Comparison of ENCODE assay signal across 8 cellular contexts in the genomic region with DNA sequence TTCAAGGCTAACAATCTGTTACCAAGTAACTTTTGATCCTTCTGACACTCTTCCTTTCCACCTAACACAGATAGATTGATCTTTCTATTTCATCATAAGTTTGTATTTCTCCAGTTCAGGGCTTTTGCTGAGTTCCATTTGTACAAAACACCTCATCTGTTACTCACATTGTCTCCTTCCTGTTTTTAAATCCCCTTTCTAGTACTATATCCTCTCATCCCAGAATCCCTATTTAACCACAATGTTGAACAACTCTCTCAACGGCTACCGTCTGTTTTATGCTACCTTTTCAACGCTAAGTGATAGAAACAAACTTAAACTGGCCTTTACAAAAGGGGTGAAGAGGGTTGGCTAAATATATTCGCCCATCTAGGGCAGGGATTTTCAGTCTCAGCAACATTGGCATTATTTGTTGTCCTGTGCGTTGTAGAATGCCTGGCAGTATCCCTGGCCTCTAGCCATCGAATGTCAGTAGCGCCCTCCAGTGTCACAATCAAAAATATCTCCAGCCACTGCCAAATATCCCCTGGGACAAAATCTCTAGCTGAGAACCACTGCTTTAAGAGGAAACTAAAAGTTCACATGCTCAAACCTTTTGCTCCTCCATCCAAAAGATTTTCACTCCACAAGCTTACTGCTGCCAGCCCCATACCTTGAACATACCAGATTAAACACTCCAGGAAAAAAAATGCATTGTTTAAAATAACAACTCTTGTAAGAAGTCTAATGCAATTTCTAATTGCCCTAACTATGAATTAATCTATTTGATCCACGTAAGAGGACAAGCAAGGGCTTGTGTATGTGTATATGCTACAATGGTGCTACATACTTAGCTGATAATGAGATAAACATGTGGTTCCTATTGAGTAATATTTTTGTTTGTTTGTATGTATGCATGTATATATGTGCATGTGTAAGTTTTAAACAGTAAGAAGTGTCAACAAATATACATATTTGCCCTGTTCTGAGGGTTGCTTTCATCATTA.
A peak's percentile ranks its signal among the peaks of the same experiment; 100 is the strongest.
DNase-seq lines count a peak whose midpoint lies in the region; ATAC-seq and TF ChIP-seq lines count a peak whose summit lies in the region.

No MANE protein-coding gene starts in this region.

- H3K4me1 ChIP-seq in DOHH2 (ENCODE audit: control insufficient read depth, low read length), result no peaks in the 10 kb centered on the region

- H3K27ac ChIP-seq in DOHH2 (ENCODE audit: low read depth, low read length), result no peak overlapping the region
- no peak overlapping the region for H3K27ac ChIP-seq in dorsolateral prefrontal cortex

- no peaks in the 10 kb centered on the region for H3K36me3 Mint-ChIP-seq in nephron (ENCODE audit: low read depth)

- TF ChIP-seq CTCF in DOHH2 (IDR thresholded peaks at IDR 0.05; ENCODE audit: low read depth, low read length, poor library complexity, severe bottlenecking), result peak; percentile 61
- peak in 55 of 56 donors; percentile 22 to 74 (median 56) for TF ChIP-seq CTCF in dorsolateral prefrontal cortex (IDR thresholded peaks at IDR 0.05 in 54 of 56, conservative IDR thresholded peaks at IDR 0.05 in 2 of 56; ENCODE audit: low read depth in 1 of 56, partially characterized antibody in 56 of 56)
- peak; percentile 41 to 51 (median 42) for TF ChIP-seq CTCF in nephron (IDR thresholded peaks at IDR 0.05; ENCODE audit: unreplicated experiment in 3 of 3)

- no peaks in the 10 kb centered on the region for H4K20me1 ChIP-seq in DOHH2 (ENCODE audit: control insufficient read depth, insufficient read depth, low read depth, low read length)

- ATAC-seq in HG02610 (IDR thresholded peaks at IDR 0.05; ENCODE audit: unreplicated experiment), result peak; percentile 61

- no peaks in the 10 kb centered on the region for H3F3A ChIP-seq in DOHH2 (ENCODE audit: control insufficient read depth, insufficient read depth)

- intact Hi-C loops in dorsolateral prefrontal cortex (cut with DNase I), result loop anchor here in 1 of 2 donors (2.0 to 5.0 kb wide), 2 partner anchors 36 to 208 kb away; no protein-coding TSS in a partner anchor

- peak overlapping the region in 1 of 3 experiments; percentile 12 for H3K27ac Mint-ChIP-seq in nephron

- H3K79me2 ChIP-seq in DOHH2 (ENCODE audit: control insufficient read depth, low read length), result no peaks in the 10 kb centered on the region

- H3K27me3 Mint-ChIP-seq in nephron (ENCODE audit: low read depth), result no peaks in the 10 kb centered on the region

- no peak overlapping the region for H3K4me3 ChIP-seq in DOHH2 (ENCODE audit: low read length)
- H3K4me3 ChIP-seq in dorsolateral prefrontal cortex, result peak overlapping the region in 4 of 59 donors; percentile 13 to 23 (median 22)

- no peaks in the 10 kb centered on the region for H3K36me3 ChIP-seq in DOHH2 (ENCODE audit: control insufficient read depth, low read length)

- DNase-seq in NCI-H345 (lab: John Stamatoyannopoulos, UW), result peak; percentile 62
- peak in 4 of 10 donors; percentile 7 to 46 (median 36) for DNase-seq in dorsolateral prefrontal cortex
- DNase-seq in cerebellum (ENCODE audit: low spot score), result no peak
- DNase-seq in SW480 (ENCODE audit: low spot score), result no peak
- no peak for DNase-seq in EL

- H3K9me3 ChIP-seq in DOHH2 (ENCODE audit: control insufficient read depth, insufficient read depth, low read length), result no peaks in the 10 kb centered on the region

- H3K4me1 Mint-ChIP-seq in nephron, result no peaks in the 10 kb centered on the region

- peaks cover 5% of the 10 kb centered on the region for H3K9me3 Mint-ChIP-seq in nephron

- H3K27me3 ChIP-seq in DOHH2 (ENCODE audit: control insufficient read depth, low read length) (no peaks in the 10 kb centered on the region), dorsolateral prefrontal cortex (no peaks in the 10 kb centered on the region)

- H3K4me3 Mint-ChIP-seq in nephron, result no peak overlapping the region

- no peaks in the 10 kb centered on the region for H3K9me2 ChIP-seq in DOHH2 (replicated peaks; ENCODE audit: control insufficient read depth, low read length)

- H3K4me2 ChIP-seq in DOHH2 (ENCODE audit: low read length), result no peak overlapping the region
